In genomic region chr19:10416380-10417257, GRCh38 we compare ENCODE assay signal across 8 cellular contexts.
DNase-seq lines count a peak whose midpoint lies in the region; ATAC-seq and TF ChIP-seq lines count a peak whose summit lies in the region.

No MANE protein-coding gene starts in this region.

- peak; percentile 81 for TF ChIP-seq CTCF in VCaP (conservative IDR thresholded peaks at IDR 0.05)

- in situ Hi-C loops in T47D (cut with HindIII; ENCODE audit: low pct_unique_long_range_greater_than_20kb, low sequenced_read_pairs): no loop called here

- no peak overlapping the region for H3K27ac ChIP-seq in VCaP

- DNase-seq in DMS153 (lab: John Stamatoyannopoulos, UW) (peak; percentile 33), DMS153 treated with DMSO at 0.1 percent for 48 hours (lab: John Stamatoyannopoulos, UW; ENCODE audit: unreplicated experiment) (no peak), NCI-H2196 (lab: John Stamatoyannopoulos, UW; ENCODE audit: unreplicated experiment) (peak; percentile 96), T47D (ENCODE audit: low read depth in 1 of 2, low spot score in 1 of 2) (peak; percentile 88 to 92), inferior parietal cortex (ENCODE audit: extremely low spot score) (peak; percentile 71)
- peak; percentile 87 for DNase-seq in stimulated activated CD4-positive, alpha-beta T cell treated with anti-CD3 and anti-CD28 coated beads, Interleukin-12 subunit alpha, Interleukin-12 subunit beta, amount 100 ng/mL, for 24 hours (ENCODE audit: low read depth in 2 of 2)

- ATAC-seq in HG02885 (IDR thresholded peaks at IDR 0.05; ENCODE audit: poor library complexity, unreplicated experiment): peak; percentile 62
